In the genomic region with DNA sequence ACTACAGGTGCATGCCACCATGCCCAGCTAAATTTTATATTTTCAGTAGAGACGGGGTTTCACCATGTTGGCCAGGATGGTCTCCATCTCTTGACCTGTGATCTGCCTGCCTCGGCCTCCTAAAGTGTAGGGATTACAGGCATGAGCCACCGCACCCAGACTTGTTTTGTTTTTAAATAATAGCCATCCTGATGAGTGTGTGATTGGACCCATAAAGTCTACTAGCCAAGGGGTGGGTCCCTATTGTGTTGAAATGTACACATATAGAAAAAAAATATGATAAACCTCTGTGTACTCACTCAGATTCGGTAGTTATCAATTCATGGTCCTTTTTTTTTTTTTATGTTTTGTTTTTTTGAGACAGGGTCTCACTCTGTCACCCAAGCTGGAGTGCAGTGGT, we compare ENCODE assay signal across 19 cellular contexts. TPM values are rescaled to one million over a fixed set of nuclear protein-coding genes. Genes with fewer than 3 reads are reported as not detected.
A peak's percentile ranks its signal among the peaks of the same experiment; 100 is the strongest.
DNase-seq lines count a peak whose midpoint lies in the region; ATAC-seq and TF ChIP-seq lines count a peak whose summit lies in the region.
"Had no signal": no experiment of that assay in that cellular context is flagged by ENCODE, and none has a peak within 500 bp of the region (broad histone marks: within the 10 kb centered on the region; RNA-seq: fewer than 3 reads in every experiment).

No MANE protein-coding gene starts in this region.

- H3K36me3 ChIP-seq in left ventricle myocardium inferior, result peaks cover 46% of the 10 kb centered on the region

- H3K9me3 Mint-ChIP-seq in endothelial cell (ENCODE audit: unreplicated experiment), result no peaks in the 10 kb centered on the region
- H3K9me3 Mint-ChIP-seq in stimulated activated effector memory CD8-positive, alpha-beta T cell treated with anti-CD3 and anti-CD28 coated beads, Interleukin-12 subunit alpha, Interleukin-12 subunit beta, amount 100 ng/mL, for 72 hours, result no peaks in the 10 kb centered on the region
- no peaks in the 10 kb centered on the region for H3K9me3 Mint-ChIP-seq in Calu3 (ENCODE audit: low read depth, unreplicated experiment)
- no peaks in the 10 kb centered on the region for H3K9me3 Mint-ChIP-seq in activated T-helper 1 cell treated with anti-CD3 and anti-CD28 coated beads, Interleukin-12 subunit alpha, Interleukin-12 subunit beta, Interleukin-2, Interleukin-4 antibody, amounts not matched to agents 30 ng/mL and 10 ng/mL and 1 ng/mL, durations not matched to agents 14 hours and 24 hours and 36 hours
- H3K9me3 Mint-ChIP-seq: CD4-positive, CD25-positive, alpha-beta regulatory T cell; CD8-positive, alpha-beta memory T cell had no signal

- H3K27me3 ChIP-seq in left ventricle myocardium inferior (ENCODE audit: low read depth), result no peaks in the 10 kb centered on the region
- H3K27me3 ChIP-seq: BLaER1 had no signal

- H3K9me3 ChIP-seq in left ventricle myocardium inferior (replicated peaks) (no peaks in the 10 kb centered on the region), T-helper 17 cell (ENCODE audit: control insufficient read depth, low read length, poor library complexity, severe bottlenecking) (no peaks in the 10 kb centered on the region)
- H3K9me3 ChIP-seq: BLaER1 had no signal

- H3K4me3 Mint-ChIP-seq in T-helper 17 cell (no peak overlapping the region), endothelial cell (ENCODE audit: unreplicated experiment) (no peak overlapping the region), Calu3 (ENCODE audit: low read depth, unreplicated experiment) (no peak overlapping the region)
- H3K4me3 Mint-ChIP-seq in stimulated activated effector memory CD8-positive, alpha-beta T cell treated with anti-CD3 and anti-CD28 coated beads, Interleukin-12 subunit alpha, Interleukin-12 subunit beta, amount 100 ng/mL, for 72 hours, result no peak overlapping the region
- no peak overlapping the region for H3K4me3 Mint-ChIP-seq in activated T-helper 1 cell treated with anti-CD3 and anti-CD28 coated beads, Interleukin-12 subunit alpha, Interleukin-12 subunit beta, Interleukin-2, Interleukin-4 antibody, amounts not matched to agents 30 ng/mL and 10 ng/mL and 1 ng/mL, durations not matched to agents 14 hours and 24 hours and 36 hours
- H3K4me3 Mint-ChIP-seq: B cell; CD4-positive, CD25-positive, alpha-beta regulatory T cell had no signal

- peak; percentile 20 for DNase-seq in cardiac septum (ENCODE audit: low spot score)
- DNase-seq in left ventricle myocardium inferior, result no peak
- no peak for DNase-seq in T-helper 17 cell
- no peak for DNase-seq in endothelial cell (ENCODE audit: low spot score)
- no peak for DNase-seq in stimulated activated effector memory CD8-positive, alpha-beta T cell treated with anti-CD3 and anti-CD28 coated beads, Interleukin-12 subunit alpha, Interleukin-12 subunit beta, amount 100 ng/mL, for 72 hours (ENCODE audit: low spot score in 2 of 2)
- DNase-seq in activated CD4-positive, CD25-positive, alpha-beta regulatory T cell (lab: John Stamatoyannopoulos, UW), result no peak
- no peak for DNase-seq in Calu3
- DNase-seq in activated T-helper 1 cell treated with anti-CD3 and anti-CD28 coated beads, Interleukin-12 subunit alpha, Interleukin-12 subunit beta, Interleukin-2, Interleukin-4 antibody, amounts not matched to agents 30 ng/mL and 10 ng/mL and 1 ng/mL, durations not matched to agents 14 hours and 24 hours and 36 hours (ENCODE audit: low spot score), result no peak
- DNase-seq: CD4-positive, CD25-positive, alpha-beta regulatory T cell; CD8-positive, alpha-beta memory T cell; DMS53; DMS79 treated with DMSO at 0.1 percent for 48 hours; GF-D8; GM23248; H7; HCEC 1CT had no signal

- no TSS peak for BruUV-seq in Calu3 (replicated peaks; lab: Mats Ljungman, UMichigan)

- no peak for ATAC-seq in T-helper 17 cell
- ATAC-seq in stimulated activated effector memory CD8-positive, alpha-beta T cell treated with anti-CD3 and anti-CD28 coated beads, Interleukin-12 subunit alpha, Interleukin-12 subunit beta, amount 100 ng/mL, for 72 hours, result no peak

- TF ChIP-seq CTCF in left ventricle myocardium inferior (IDR thresholded peaks at IDR 0.05; ENCODE audit: borderline replicate concordance) (no peak), endothelial cell (IDR thresholded peaks at IDR 0.05; ENCODE audit: unreplicated experiment) (no peak), Calu3 (IDR thresholded peaks at IDR 0.05; ENCODE audit: unreplicated experiment) (no peak)

- H3K4me1 Mint-ChIP-seq in T-helper 17 cell (peaks cover 39% of the 10 kb centered on the region), endothelial cell (ENCODE audit: unreplicated experiment) (peaks cover under 1% of the 10 kb centered on the region), Calu3 (ENCODE audit: low read depth, unreplicated experiment) (peaks cover 14% of the 10 kb centered on the region)
- H3K4me1 Mint-ChIP-seq in stimulated activated effector memory CD8-positive, alpha-beta T cell treated with anti-CD3 and anti-CD28 coated beads, Interleukin-12 subunit alpha, Interleukin-12 subunit beta, amount 100 ng/mL, for 72 hours, result peaks cover 44% of the 10 kb centered on the region
- peaks cover 32% of the 10 kb centered on the region for H3K4me1 Mint-ChIP-seq in activated T-helper 1 cell treated with anti-CD3 and anti-CD28 coated beads, Interleukin-12 subunit alpha, Interleukin-12 subunit beta, Interleukin-2, Interleukin-4 antibody, amounts not matched to agents 30 ng/mL and 10 ng/mL and 1 ng/mL, durations not matched to agents 14 hours and 24 hours and 36 hours (ENCODE audit: low read depth)

- H3K4me1 ChIP-seq in left ventricle myocardium inferior, result peaks cover 57% of the 10 kb centered on the region

- CTCF ChIA-PET in Calu3 (lab: Charles Lee), result no interaction called here

- no peak overlapping the region for H3K27ac ChIP-seq in left ventricle myocardium inferior (replicated peaks)
- H3K27ac ChIP-seq: BLaER1, C4-2B, GM23248 had no signal

- peak overlapping the region; percentile 81 for H3K27ac Mint-ChIP-seq in T-helper 17 cell
- peak overlapping the region; percentile 17 for H3K27ac Mint-ChIP-seq in endothelial cell (ENCODE audit: unreplicated experiment)
- peak overlapping the region; percentile 75 for H3K27ac Mint-ChIP-seq in stimulated activated effector memory CD8-positive, alpha-beta T cell treated with anti-CD3 and anti-CD28 coated beads, Interleukin-12 subunit alpha, Interleukin-12 subunit beta, amount 100 ng/mL, for 72 hours
- H3K27ac Mint-ChIP-seq in Calu3 (ENCODE audit: unreplicated experiment), result no peak overlapping the region
- H3K27ac Mint-ChIP-seq in activated T-helper 1 cell treated with anti-CD3 and anti-CD28 coated beads, Interleukin-12 subunit alpha, Interleukin-12 subunit beta, Interleukin-2, Interleukin-4 antibody, amounts not matched to agents 30 ng/mL and 10 ng/mL and 1 ng/mL, durations not matched to agents 14 hours and 24 hours and 36 hours, result no peak overlapping the region
- H3K27ac Mint-ChIP-seq: B cell had no signal

- no peak overlapping the region for H3K4me3 ChIP-seq in left ventricle myocardium inferior
- H3K4me3 ChIP-seq: BLaER1, GM23248 had no signal

- no peaks in the 10 kb centered on the region for H3K27me3 Mint-ChIP-seq in T-helper 17 cell
- H3K27me3 Mint-ChIP-seq in endothelial cell (ENCODE audit: unreplicated experiment), result no peaks in the 10 kb centered on the region
- no peaks in the 10 kb centered on the region for H3K27me3 Mint-ChIP-seq in Calu3 (ENCODE audit: unreplicated experiment)
- no peaks in the 10 kb centered on the region for H3K27me3 Mint-ChIP-seq in activated T-helper 1 cell treated with anti-CD3 and anti-CD28 coated beads, Interleukin-12 subunit alpha, Interleukin-12 subunit beta, Interleukin-2, Interleukin-4 antibody, amounts not matched to agents 30 ng/mL and 10 ng/mL and 1 ng/mL, durations not matched to agents 14 hours and 24 hours and 36 hours (ENCODE audit: insufficient read depth)
- H3K27me3 Mint-ChIP-seq: B cell; CD4-positive, CD25-positive, alpha-beta regulatory T cell had no signal

- H3K36me3 Mint-ChIP-seq in T-helper 17 cell (ENCODE audit: low read depth) (peaks cover 19% of the 10 kb centered on the region), endothelial cell (ENCODE audit: low read depth, unreplicated experiment) (peaks cover 6% of the 10 kb centered on the region), Calu3 (ENCODE audit: insufficient read depth, unreplicated experiment) (peaks cover 23% of the 10 kb centered on the region)
- H3K36me3 Mint-ChIP-seq in stimulated activated effector memory CD8-positive, alpha-beta T cell treated with anti-CD3 and anti-CD28 coated beads, Interleukin-12 subunit alpha, Interleukin-12 subunit beta, amount 100 ng/mL, for 72 hours, result peaks cover 60% of the 10 kb centered on the region
- H3K36me3 Mint-ChIP-seq in activated T-helper 1 cell treated with anti-CD3 and anti-CD28 coated beads, Interleukin-12 subunit alpha, Interleukin-12 subunit beta, Interleukin-2, Interleukin-4 antibody, amounts not matched to agents 30 ng/mL and 10 ng/mL and 1 ng/mL, durations not matched to agents 14 hours and 24 hours and 36 hours (ENCODE audit: low read depth), result peaks cover 34% of the 10 kb centered on the region

- intact Hi-C loops in cardiac septum (cut with DNase I) (no loop called here), left ventricle myocardium inferior (cut with micrococcal nuclease) (no loop called here), Calu3 (cut with micrococcal nuclease; ENCODE audit: unreplicated experiment) (no loop called here)
- intact Hi-C loops in activated T-helper 1 cell treated with anti-CD3 and anti-CD28 coated beads, Interleukin-12 subunit alpha, Interleukin-12 subunit beta, Interleukin-2, Interleukin-4 antibody, amounts not matched to agents 30 ng/mL and 10 ng/mL and 1 ng/mL, durations not matched to agents 14 hours and 24 hours and 36 hours (cut with micrococcal nuclease), result no loop called here

RNA-seq across cellular contexts. Expression of gene ZNF592, which starts 17.3 kb away (rescaled TPM):
- total RNA-seq in cardiac septum (25.7 TPM), left ventricle myocardium inferior (19.0 TPM), T-helper 17 cell (10 to 100 TPM; 33.8 to 36.5 TPM), endothelial cell (ENCODE audit: unreplicated experiment) (29.1 TPM), Calu3 (2022) (49.5 and 49.6 TPM in 2 replicates)
- total RNA-seq in activated T-helper 1 cell treated with anti-CD3 and anti-CD28 coated beads, Interleukin-12 subunit alpha, Interleukin-12 subunit beta, Interleukin-2, Interleukin-4 antibody, amounts not matched to agents 30 ng/mL and 10 ng/mL and 1 ng/mL, durations not matched to agents 14 hours and 24 hours and 36 hours, result 29.9 and 30.9 TPM in 2 replicates

RNA-seq across cellular contexts. Expression of gene SEC11A, which starts 49.7 kb away (rescaled TPM):
- total RNA-seq in cardiac septum (63.8 TPM), left ventricle myocardium inferior (80.0 TPM), T-helper 17 cell (10 to 100 TPM; 53.1 to 67.7 TPM), endothelial cell (ENCODE audit: unreplicated experiment) (204 TPM), Calu3 (2022) (214 and 243 TPM in 2 replicates)
- total RNA-seq in activated T-helper 1 cell treated with anti-CD3 and anti-CD28 coated beads, Interleukin-12 subunit alpha, Interleukin-12 subunit beta, Interleukin-2, Interleukin-4 antibody, amounts not matched to agents 30 ng/mL and 10 ng/mL and 1 ng/mL, durations not matched to agents 14 hours and 24 hours and 36 hours, result 97.3 and 105 TPM in 2 replicates

RNA-seq across cellular contexts. Expression of gene ALPK3, which starts 51.5 kb away (rescaled TPM):
- total RNA-seq in cardiac septum (190 TPM), left ventricle myocardium inferior (181 TPM), T-helper 17 cell (under 1 TPM; 0.15 to 0.78 TPM), endothelial cell (ENCODE audit: unreplicated experiment) (94.2 TPM), Calu3 (2022) (4.6 TPM in 2 replicates)
- 0.10 and 0.66 TPM in 2 replicates for total RNA-seq in activated T-helper 1 cell treated with anti-CD3 and anti-CD28 coated beads, Interleukin-12 subunit alpha, Interleukin-12 subunit beta, Interleukin-2, Interleukin-4 antibody, amounts not matched to agents 30 ng/mL and 10 ng/mL and 1 ng/mL, durations not matched to agents 14 hours and 24 hours and 36 hours

Comparison
In these comparisons a context has a peak if more than half of its experiments do, and no peak if none do; other contexts are left out.
1. H3K27ac Mint-ChIP-seq: peak in T-helper 17 cell (single experiment), endothelial cell (single experiment) and stimulated activated effector memory CD8-positive, alpha-beta T cell treated with anti-CD3 and anti-CD28 coated beads, Interleukin-12 subunit alpha, Interleukin-12 subunit beta, amount 100 ng/mL, for 72 hours (single experiment); none in Calu3 (single experiment) and activated T-helper 1 cell treated with anti-CD3 and anti-CD28 coated beads, Interleukin-12 subunit alpha, Interleukin-12 subunit beta, Interleukin-2, Interleukin-4 antibody, amounts not matched to agents 30 ng/mL and 10 ng/mL and 1 ng/mL, durations not matched to agents 14 hours and 24 hours and 36 hours (single experiment).
2. RNA of gene ALPK3, which starts 51.5 kb away (total RNA-seq): 190 TPM in cardiac septum (single experiment), 181 TPM in left ventricle myocardium inferior (single experiment) and 94.2 TPM in endothelial cell (single experiment); 4.6 TPM in Calu3, 0.15 to 0.78 TPM in T-helper 17 cell and 0.10 to 0.66 TPM in activated T-helper 1 cell treated with anti-CD3 and anti-CD28 coated beads, Interleukin-12 subunit alpha, Interleukin-12 subunit beta, Interleukin-2, Interleukin-4 antibody, amounts not matched to agents 30 ng/mL and 10 ng/mL and 1 ng/mL, durations not matched to agents 14 hours and 24 hours and 36 hours; every median in the first group is over 10 times any median in the second.